8 cellular contexts compared by ENCODE assay signal in the genomic region with DNA sequence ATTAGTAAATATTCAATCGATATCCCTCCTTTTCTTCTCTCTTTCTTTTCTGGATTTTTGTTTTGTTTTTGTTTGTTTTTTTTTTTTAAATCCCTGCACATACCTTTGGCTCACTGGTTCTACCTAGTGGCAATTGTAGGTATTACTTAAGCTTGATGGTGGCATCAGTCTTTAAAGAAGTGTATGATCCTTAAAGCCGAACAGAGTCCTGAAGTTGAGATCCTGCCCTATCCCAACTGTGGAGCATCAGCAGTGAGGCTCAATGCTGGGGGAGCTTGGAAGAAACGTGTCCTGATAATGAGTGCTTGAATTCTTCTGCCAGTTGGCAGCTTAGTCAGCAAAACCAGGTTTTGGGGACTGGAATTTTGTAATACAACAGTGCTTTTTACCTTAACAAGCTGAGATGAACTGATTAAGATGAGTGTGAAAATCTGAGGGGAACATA.
DNase-seq lines count a peak whose midpoint lies in the region; ATAC-seq, FAIRE-seq and TF ChIP-seq lines count a peak whose summit lies in the region.

No MANE protein-coding gene starts in this region.

- no peaks in the 10 kb centered on the region for H3K9me3 ChIP-seq in GM23248 (ENCODE audit: low read depth)
- no peaks in the 10 kb centered on the region for H3K9me3 ChIP-seq in PC-3 (ENCODE audit: low read length)

- DNase-seq in DMS114 treated with DMSO at 0.1 percent for 48 hours (lab: John Stamatoyannopoulos, UW; ENCODE audit: unreplicated experiment) (peak; percentile 21), GM23248 (peak; percentile 58), PC-3 (peak; percentile 97), natural killer cell (no peak)
- no peak for DNase-seq in activated CD4-positive, alpha-beta T cell treated with anti-CD3 and anti-CD28 coated beads for 48 hours

- no TSS peak for BruUV-seq in PC-3 (replicated peaks; lab: Mats Ljungman, UMichigan)

- H3K79me2 ChIP-seq in GM23248 (ENCODE audit: insufficient read depth) (no peaks in the 10 kb centered on the region), PC-3 (ENCODE audit: low read length) (no peaks in the 10 kb centered on the region)

- H3K9me2 ChIP-seq in GM23248 (ENCODE audit: insufficient read depth) (no peaks in the 10 kb centered on the region), PC-3 (replicated peaks; ENCODE audit: low read length) (peaks cover 5% of the 10 kb centered on the region; the same call in 1 of the 2 replicates)

- no peaks in the 10 kb centered on the region for H3K36me3 ChIP-seq in GM23248 (ENCODE audit: low read depth)
- no peaks in the 10 kb centered on the region for H3K36me3 ChIP-seq in PC-3 (ENCODE audit: low read depth, low read length)

- H3K4me3 ChIP-seq in GM23248: no peak overlapping the region
- H3K4me3 ChIP-seq in PC-3 (ENCODE audit: low read length): no peak overlapping the region

- intact Hi-C loops in PC-3 (cut with micrococcal nuclease): loop anchor here (1.0 kb wide), 6 partner anchors 81 to 290 kb away; a partner anchor contains a TSS
- intact Hi-C loops in natural killer cell (cut with micrococcal nuclease): loop anchor here (1.0 to 2.0 kb wide), 2 partner anchors 110 to 269 kb away; no protein-coding TSS in a partner anchor

- peak overlapping the region; percentile 44 for H3K4me2 ChIP-seq in GM23248 (ENCODE audit: unreplicated experiment)
- peak overlapping the region; percentile 11 for H3K4me2 ChIP-seq in PC-3 (ENCODE audit: low read length)

- TF ChIP-seq CTCF in PC-3 (conservative IDR thresholded peaks at IDR 0.05; ENCODE audit: low read depth, low read length): peak; percentile 100
- TF ChIP-seq CTCF in natural killer cell (IDR thresholded peaks at IDR 0.05): peak; percentile 93

- H3K27ac Mint-ChIP-seq in natural killer cell: peak overlapping the region; percentile 20 to 74

- H2AFZ ChIP-seq in GM23248 (peak overlapping the region; percentile 72), PC-3 (ENCODE audit: low read length) (peak overlapping the region; percentile 66)

- no peaks in the 10 kb centered on the region for H3K9me3 Mint-ChIP-seq in natural killer cell

- H4K20me1 ChIP-seq in GM23248 (ENCODE audit: insufficient read depth): no peaks in the 10 kb centered on the region
- no peaks in the 10 kb centered on the region for H4K20me1 ChIP-seq in PC-3 (ENCODE audit: low read length)

- H3K9ac ChIP-seq in GM23248: no peak overlapping the region
- H3K9ac ChIP-seq in PC-3 (ENCODE audit: low read length): no peak overlapping the region

- POLR2A ChIA-PET in PC-3 (lab: Charles Lee; ENCODE audit: unreplicated experiment): interaction anchor here (0.6 to 0.7 kb wide), 2 partner anchors 110 to 188 kb away, joined by 3 to 5 read pairs; no protein-coding TSS in a partner anchor

- H3F3A ChIP-seq in GM23248 (ENCODE audit: insufficient read depth) (peaks cover 4% of the 10 kb centered on the region; the same call in 1 of the 2 replicates), PC-3 (ENCODE audit: low read length, unreplicated experiment) (no peaks in the 10 kb centered on the region)

- CTCF ChIA-PET in PC-3 (lab: Charles Lee): interaction anchor here (0.6 to 2.8 kb wide), 26 partner anchors 12 to 717 kb away, joined by 3 to 40 read pairs (median 4); no protein-coding TSS in a partner anchor

- no peak overlapping the region for H3K27ac ChIP-seq in GM23248
- H3K27ac ChIP-seq in PC-3 (ENCODE audit: low read length): no peak overlapping the region

- WGBS in GM23248 (ENCODE audit: low coverage in 1 of 2, low lambda C conversion rate in 2 of 2, missing lambda C conversion rate in 2 of 2), 2 experiments: 35 to 39% methylated on average over 3 of the region's 3 CpGs

- no peaks in the 10 kb centered on the region for H3K36me3 Mint-ChIP-seq in natural killer cell

- no peaks in the 10 kb centered on the region for H3K4me1 ChIP-seq in GM23248 (ENCODE audit: insufficient read depth)
- peaks cover 32% of the 10 kb centered on the region for H3K4me1 ChIP-seq in PC-3 (ENCODE audit: insufficient read depth, low read length)

- in situ Hi-C loops in GM23248 (cut with MboI): loop anchor here (10.0 to 25.0 kb wide), 2 partner anchors 265 to 707 kb away; no protein-coding TSS in a partner anchor

- H3K4me3 Mint-ChIP-seq in natural killer cell: peak overlapping the region; percentile 14

- H3K27me3 ChIP-seq in GM23248 (replicated peaks; ENCODE audit: insufficient read depth) (no peaks in the 10 kb centered on the region), PC-3 (ENCODE audit: low read length) (no peaks in the 10 kb centered on the region)

- ATAC-seq in PC-3 (peak; percentile 81), natural killer cell (peak; percentile 78 to 94 (median 91)), GM18519 (IDR thresholded peaks at IDR 0.05; ENCODE audit: low FRiP score, unreplicated experiment) (no peak), HG03280 (IDR thresholded peaks at IDR 0.05; ENCODE audit: unreplicated experiment) (no peak)

- no peaks in the 10 kb centered on the region for H3K27me3 Mint-ChIP-seq in natural killer cell (ENCODE audit: low read depth in 2 of 2)

- peak; percentile 78 for FAIRE-seq in endometrium (lab: Jason Lieb, UNC)

- H3K4me1 Mint-ChIP-seq in natural killer cell: peaks cover 48 to 50% of the 10 kb centered on the region in 2 donors

Comparison
In these comparisons a context has a peak if more than half of its experiments do, and no peak if none do; other contexts are left out.
1. DNase-seq: peak in DMS114 treated with DMSO at 0.1 percent for 48 hours (single experiment), GM23248 (single experiment) and PC-3 (single experiment); none in natural killer cell (single experiment) and activated CD4-positive, alpha-beta T cell treated with anti-CD3 and anti-CD28 coated beads for 48 hours (single experiment).
2. ATAC-seq: peak in PC-3 (single experiment) and natural killer cell (3 of 3); none in GM18519 (single experiment) and HG03280 (single experiment).